In genomic region chr1:42315500-42315899, GRCh38 we compare ENCODE assay signal across 15 cellular contexts. TPM values are rescaled to one million over a fixed set of nuclear protein-coding genes. Genes with fewer than 3 reads are reported as not detected.
DNase-seq lines count a peak whose midpoint lies in the region; ATAC-seq and TF ChIP-seq lines count a peak whose summit lies in the region.
"Had no signal": no experiment of that assay in that cellular context is flagged by ENCODE, and none has a peak within 500 bp of the region (broad histone marks: within the 10 kb centered on the region; RNA-seq: fewer than 3 reads in every experiment).

No MANE protein-coding gene starts in this region.

- H3K79me2 ChIP-seq in mesendoderm (ENCODE audit: control insufficient read depth, insufficient read depth, low read length) = peaks cover 70% of the 10 kb centered on the region

- 19% methylated on average over 2 of the region's 2 CpGs for WGBS in liver
- no CpG with 5 or more reads among the region's 2 CpGs for WGBS in mesendoderm (ENCODE audit: extremely low coverage, insufficient coverage, low lambda C conversion rate)

- CTCF ChIA-PET in CD4-positive, alpha-beta memory T cell (lab: Charles Lee; ENCODE audit: partially characterized antibody) = interaction anchor here (1.2 to 1.8 kb wide), 3 partner anchors 19 to 35 kb away, joined by 4 to 11 read pairs (median 7); no protein-coding TSS in a partner anchor

- peak overlapping the region in 5 of 8 donors; percentile 18 to 32 (median 22) for H3K4me3 Mint-ChIP-seq in CD4-positive, alpha-beta memory T cell
- no peak overlapping the region for H3K4me3 Mint-ChIP-seq in progenitor cell of endocrine pancreas (ENCODE audit: low read depth)
- H3K4me3 Mint-ChIP-seq: CD8-positive, alpha-beta T cell had no signal

- H2AK5ac ChIP-seq in mesendoderm (ENCODE audit: low read length) = no peak overlapping the region

- no peaks in the 10 kb centered on the region for H3K27me3 ChIP-seq in CD4-positive, alpha-beta memory T cell (ENCODE audit: insufficient read depth, low read length)
- H3K27me3 ChIP-seq in adipocyte (replicated peaks; ENCODE audit: control insufficient read depth, insufficient read depth, low read length) (no peaks in the 10 kb centered on the region), liver (ENCODE audit: control insufficient read depth in 4 of 4, insufficient read depth in 4 of 4, low read length in 3 of 4) (no peaks in the 10 kb centered on the region), mesendoderm (ENCODE audit: insufficient read depth, low read length, poor library complexity) (no peaks in the 10 kb centered on the region), left lung (no peaks in the 10 kb centered on the region)
- H3K27me3 ChIP-seq: Peyer's patch, SJCRH30 had no signal

- no peak overlapping the region for H3K27ac ChIP-seq in CD4-positive, alpha-beta memory T cell (ENCODE audit: low read depth, low read length)
- H3K27ac ChIP-seq in liver (ENCODE audit: low read depth in 1 of 2, low read length in 2 of 2) (peak overlapping the region in 1 of 2 donors; percentile 19), mesendoderm (ENCODE audit: low read depth, low read length) (no peak overlapping the region), left lung (no peak overlapping the region)
- H3K27ac ChIP-seq: SJCRH30 had no signal

- H3K4me1 Mint-ChIP-seq in CD4-positive, alpha-beta memory T cell = peaks cover 72 to 100% (median 89%) of the 10 kb centered on the region in 4 donors
- H3K4me1 Mint-ChIP-seq in progenitor cell of endocrine pancreas (ENCODE audit: low read depth) = peaks cover 36% of the 10 kb centered on the region

- H3K4me1 ChIP-seq in CD4-positive, alpha-beta memory T cell (ENCODE audit: insufficient read depth, low read length) = peaks cover 88% of the 10 kb centered on the region
- H3K4me1 ChIP-seq in adipocyte (ENCODE audit: control insufficient read depth, insufficient read depth, low read length) = peaks cover 73% of the 10 kb centered on the region
- H3K4me1 ChIP-seq in liver (ENCODE audit: control insufficient read depth in 4 of 4, insufficient read depth in 4 of 4, low read length in 3 of 4) = peaks cover 10 to 42% (median 21%) of the 10 kb centered on the region in 4 donors
- peaks cover 2% of the 10 kb centered on the region for H3K4me1 ChIP-seq in mesendoderm (ENCODE audit: control insufficient read depth, low read depth, low read length)
- peaks cover 14 to 71% of the 10 kb centered on the region in 2 donors for H3K4me1 ChIP-seq in left lung

- H3K4ac ChIP-seq in mesendoderm (ENCODE audit: low read depth, low read length) = no peak overlapping the region

- H2BK5ac ChIP-seq in mesendoderm (ENCODE audit: low read length) = no peak overlapping the region

- H2BK15ac ChIP-seq in mesendoderm (replicated peaks; ENCODE audit: low read depth) = no peak overlapping the region

- no peaks in the 10 kb centered on the region for H3K36me3 ChIP-seq in CD4-positive, alpha-beta memory T cell (ENCODE audit: insufficient read depth, low read length)
- H3K36me3 ChIP-seq in adipocyte (ENCODE audit: control insufficient read depth, insufficient read depth, low read length, severe bottlenecking) = no peaks in the 10 kb centered on the region
- no peaks in the 10 kb centered on the region for H3K36me3 ChIP-seq in liver (ENCODE audit: control insufficient read depth in 4 of 4, insufficient read depth in 3 of 4, low read depth in 1 of 4, low read length in 3 of 4)
- no peaks in the 10 kb centered on the region for H3K36me3 ChIP-seq in mesendoderm (ENCODE audit: control insufficient read depth, insufficient read depth, low read length)
- peaks cover 0 to under 1% of the 10 kb centered on the region in 2 donors for H3K36me3 ChIP-seq in left lung
- H3K36me3 ChIP-seq: Peyer's patch had no signal

- no peaks in the 10 kb centered on the region for H3K27me3 Mint-ChIP-seq in CD4-positive, alpha-beta memory T cell
- no peaks in the 10 kb centered on the region for H3K27me3 Mint-ChIP-seq in progenitor cell of endocrine pancreas

- peak overlapping the region; percentile 54 for H3K9ac ChIP-seq in adipocyte (ENCODE audit: low read length)
- no peak overlapping the region for H3K9ac ChIP-seq in liver (ENCODE audit: low read depth in 1 of 2, low read length in 2 of 2)
- H3K9ac ChIP-seq in mesendoderm (ENCODE audit: low read length) = no peak overlapping the region

- no peak overlapping the region for H2BK120ac ChIP-seq in mesendoderm (ENCODE audit: low read depth, low read length)

- TF ChIP-seq CTCF in liver (IDR thresholded peaks at IDR 0.05; ENCODE audit: low read depth, low read length, missing input control) (no peak), progenitor cell of endocrine pancreas (IDR thresholded peaks at IDR 0.05; ENCODE audit: unreplicated experiment) (no peak), left lung (IDR thresholded peaks at IDR 0.05) (no peak), omental fat pad (IDR thresholded peaks at IDR 0.05) (no peak)

- peaks cover 18% of the 10 kb centered on the region for H3K79me1 ChIP-seq in mesendoderm (ENCODE audit: low read length)

- ATAC-seq in left lung (no peak), omental fat pad (ENCODE audit: low FRiP score) (no peak)
- ATAC-seq: CD8-positive, alpha-beta T cell; K562 had no signal

- H3K9me3 Mint-ChIP-seq in CD4-positive, alpha-beta memory T cell = peaks cover 0 to 2% (median 0%) of the 10 kb centered on the region in 8 donors
- H3K9me3 Mint-ChIP-seq in progenitor cell of endocrine pancreas (ENCODE audit: low read depth) = no peaks in the 10 kb centered on the region
- H3K9me3 Mint-ChIP-seq: CD8-positive, alpha-beta T cell had no signal

- no peak overlapping the region for H3K4me2 ChIP-seq in mesendoderm (ENCODE audit: low read length)

- no peak overlapping the region for H3K23ac ChIP-seq in mesendoderm (ENCODE audit: low read length)

- H3K18ac ChIP-seq in mesendoderm (ENCODE audit: low read length) = no peak overlapping the region

- peaks cover 6 to 9% of the 10 kb centered on the region in 2 donors for H3K36me3 Mint-ChIP-seq in CD4-positive, alpha-beta memory T cell
- H3K36me3 Mint-ChIP-seq in progenitor cell of endocrine pancreas (ENCODE audit: insufficient read depth) = no peaks in the 10 kb centered on the region

- no peak overlapping the region for H4K5ac ChIP-seq in mesendoderm (ENCODE audit: low read length)

- POLR2A ChIA-PET in CD4-positive, alpha-beta memory T cell (lab: Charles Lee; ENCODE audit: partially characterized antibody) = interaction anchor here (1.4 to 3.5 kb wide), 3 partner anchors 19 to 141 kb away, joined by 3 to 19 read pairs (median 6); partner anchors contain the start of gene FOXJ3

- no peak overlapping the region for H3K4me3 ChIP-seq in CD4-positive, alpha-beta memory T cell (ENCODE audit: low read length in 2 of 2)
- H3K4me3 ChIP-seq in adipocyte (ENCODE audit: low read length) = peak overlapping the region; percentile 32
- H3K4me3 ChIP-seq in liver (ENCODE audit: low read depth in 1 of 3, low read length in 3 of 3) = no peak overlapping the region
- no peak overlapping the region for H3K4me3 ChIP-seq in mesendoderm (ENCODE audit: low read length)
- H3K4me3 ChIP-seq in left lung = no peak overlapping the region
- H3K4me3 ChIP-seq: K562, Peyer's patch, SJCRH30 had no signal

- no peak overlapping the region for H3K56ac ChIP-seq in mesendoderm (ENCODE audit: low read length)

- no peaks in the 10 kb centered on the region for H3K9me3 ChIP-seq in CD4-positive, alpha-beta memory T cell (ENCODE audit: control insufficient read depth in 1 of 2, low read length in 2 of 2)
- no peaks in the 10 kb centered on the region for H3K9me3 ChIP-seq in adipocyte (ENCODE audit: control insufficient read depth, low read length)
- no peaks in the 10 kb centered on the region for H3K9me3 ChIP-seq in liver (ENCODE audit: control insufficient read depth in 4 of 4, low read length in 3 of 4)
- H3K9me3 ChIP-seq in left lung = no peaks in the 10 kb centered on the region
- H3K9me3 ChIP-seq: Peyer's patch, SJCRH30 had no signal

- H3K27ac Mint-ChIP-seq in CD4-positive, alpha-beta memory T cell = peak overlapping the region in 6 of 7 donors; percentile 25 to 77 (median 53)
- peak overlapping the region; percentile 29 for H3K27ac Mint-ChIP-seq in progenitor cell of endocrine pancreas

- intact Hi-C loops in CD4-positive, alpha-beta memory T cell (cut with micrococcal nuclease) = loop anchor here (2.0 to 10.0 kb wide), 2 partner anchors 141 to 259 kb away; partner anchors contain the start of genes PPCS and ZMYND12
- intact Hi-C loops in left lung (cut with DNase I) = no loop called here

- no peak overlapping the region for H4K8ac ChIP-seq in mesendoderm (ENCODE audit: low read depth, low read length)

- TF ChIP-seq RAD21 in liver (IDR thresholded peaks at IDR 0.05) = no peak

- no peak for DNase-seq in CD4-positive, alpha-beta memory T cell
- DNase-seq in adipocyte (ENCODE audit: low read depth) = no peak
- DNase-seq in progenitor cell of endocrine pancreas (ENCODE audit: low spot score, unreplicated experiment) = no peak
- no peak for DNase-seq in NCI-H2227 (lab: John Stamatoyannopoulos, UW; ENCODE audit: unreplicated experiment)
- DNase-seq in mesendoderm = no peak
- DNase-seq in left lung = no peak
- no peak for DNase-seq in omental fat pad (ENCODE audit: low spot score)
- DNase-seq: CD8-positive, alpha-beta T cell; NCI-H1105 treated with DMSO at 0.1 percent for 48 hours; NCI-H2029 treated with DMSO at 0.1 percent for 48 hours; NCI-H524 treated with DMSO at 0.1 percent for 48 hours; Peyer's patch; SJCRH30 had no signal

RNA-seq across cellular contexts. Expression of gene FOXJ3, which starts 19.5 kb away (rescaled TPM):
- total RNA-seq in CD4-positive, alpha-beta memory T cell = 100 to 1,000 TPM in 1 of 2 experiments, 10 to 100 TPM in 1; 97.4 to 102 TPM
- polyA plus RNA-seq in CD4-positive, alpha-beta memory T cell = 10 to 100 TPM; 23.7 to 46.6 TPM
- 10 to 100 TPM; 15.2 to 16.8 TPM for total RNA-seq in liver
- 1 to 10 TPM; 5.3 to 9.7 TPM for polyA plus RNA-seq in liver
- 63.0 and 64.4 TPM in 2 replicates for total RNA-seq in progenitor cell of endocrine pancreas
- 32.4 TPM for polyA plus RNA-seq in mesendoderm (2013, experiment 1 of 2)
- 33.7 TPM for polyA plus RNA-seq in mesendoderm (2013, experiment 2 of 2)
- total RNA-seq in left lung = 10 to 100 TPM; 39.6 to 46.2 TPM
- total RNA-seq in omental fat pad = 10 to 100 TPM; 49.7 to 83.5 (median 56.1) TPM
